8 cellular contexts compared by ENCODE assay signal in the genomic region with DNA sequence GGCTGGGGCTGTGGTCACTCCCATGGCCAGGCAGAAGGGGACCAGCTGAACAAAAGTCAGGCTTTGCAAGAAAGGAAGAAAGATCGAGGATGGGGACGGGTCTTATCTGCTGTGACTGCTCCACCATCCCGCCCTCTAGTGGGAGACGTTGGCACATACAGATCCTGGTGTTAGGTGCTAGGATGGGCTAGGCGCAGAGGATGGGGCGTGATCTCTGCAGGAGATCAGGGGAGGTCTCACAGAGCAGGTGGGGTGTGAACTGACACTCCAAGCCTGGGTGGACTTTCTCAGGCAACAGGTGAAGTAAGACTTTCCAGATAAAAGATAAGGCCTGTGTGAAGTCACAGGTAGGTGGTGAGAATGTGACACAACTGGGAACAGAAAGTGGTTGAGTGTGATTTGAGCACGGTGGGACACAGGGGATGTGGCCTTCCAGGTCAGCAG.
A peak's percentile ranks its signal among the peaks of the same experiment; 100 is the strongest.
DNase-seq lines count a peak whose midpoint lies in the region; ATAC-seq and TF ChIP-seq lines count a peak whose summit lies in the region.

No MANE protein-coding gene starts in this region.

- no peaks in the 10 kb centered on the region for H3K27me3 ChIP-seq in heart left ventricle

- H3K4me1 ChIP-seq in heart left ventricle = peaks cover 0 to 39% (median 17%) of the 10 kb centered on the region in 12 donors

- no peak overlapping the region for H3K27ac ChIP-seq in heart left ventricle

- 32 to 38% (median 33%) methylated on average over 7 of the region's 7 CpGs for WGBS in heart left ventricle, 4 donors

- in situ Hi-C loops in ACHN (cut with HindIII; ENCODE audit: low pct_ligation_motif_present, low pct_unique_long_range_greater_than_20kb, low sequenced_read_pairs) = no loop called here

- no peak for TF ChIP-seq POLR2A in heart left ventricle (IDR thresholded peaks at IDR 0.05)

- H3K4me3 ChIP-seq in HFF-Myc (replicated peaks; ENCODE audit: low read depth, low read length) (no peak overlapping the region), heart left ventricle (no peak overlapping the region)

- peaks cover 0 to 13% (median 6%) of the 10 kb centered on the region in 12 donors for H3K9me3 ChIP-seq in heart left ventricle

- ATAC-seq in heart left ventricle (no peak), GM18909 (IDR thresholded peaks at IDR 0.05; ENCODE audit: poor library complexity, unreplicated experiment) (no peak)

- intact Hi-C loops in heart left ventricle (cut with DNase I) = no loop called here

- TF ChIP-seq CTCF in HFF-Myc (IDR thresholded peaks at IDR 0.05; ENCODE audit: low read depth, low read length, missing control alignments) (peak; percentile 70), heart left ventricle (IDR thresholded peaks at IDR 0.05) (peak in 11 of 12 donors; percentile 3 to 47 (median 27))

- H3K36me3 ChIP-seq in heart left ventricle = no peaks in the 10 kb centered on the region

- DNase-seq in ACHN (peak; percentile 32), HFF-Myc (ENCODE audit: extremely low read depth, low read depth) (no peak), heart left ventricle (no peak), C1 segment of cervical spinal cord (lab: John Stamatoyannopoulos, UW) (no peak), NCI-H187 treated with DMSO at 0.1 percent for 48 hours (lab: John Stamatoyannopoulos, UW) (no peak)
- peak; percentile 31 for DNase-seq in activated CD4-positive, alpha-beta T cell treated with anti-CD3 and anti-CD28 coated beads, Interleukin-2, amount 50 U/mL, for 1 hour
- peak; percentile 34 to 42 for DNase-seq in stimulated activated CD4-positive, alpha-beta T cell treated with anti-CD3 and anti-CD28 coated beads, Interleukin-4, amount 100 ng/mL, for 48 hours (ENCODE audit: low read depth in 2 of 2)

Comparison
In these comparisons a context has a peak if more than half of its experiments do, and no peak if none do; other contexts are left out.
1. DNase-seq: peak in ACHN (single experiment), activated CD4-positive, alpha-beta T cell treated with anti-CD3 and anti-CD28 coated beads, Interleukin-2, amount 50 U/mL, for 1 hour (single experiment) and stimulated activated CD4-positive, alpha-beta T cell treated with anti-CD3 and anti-CD28 coated beads, Interleukin-4, amount 100 ng/mL, for 48 hours (2 of 2); none in HFF-Myc (single experiment), heart left ventricle (0 of 5), C1 segment of cervical spinal cord (0 of 14) and NCI-H187 treated with DMSO at 0.1 percent for 48 hours (single experiment).